ENCODE assay signal across 1 cellular context in the genomic region with DNA sequence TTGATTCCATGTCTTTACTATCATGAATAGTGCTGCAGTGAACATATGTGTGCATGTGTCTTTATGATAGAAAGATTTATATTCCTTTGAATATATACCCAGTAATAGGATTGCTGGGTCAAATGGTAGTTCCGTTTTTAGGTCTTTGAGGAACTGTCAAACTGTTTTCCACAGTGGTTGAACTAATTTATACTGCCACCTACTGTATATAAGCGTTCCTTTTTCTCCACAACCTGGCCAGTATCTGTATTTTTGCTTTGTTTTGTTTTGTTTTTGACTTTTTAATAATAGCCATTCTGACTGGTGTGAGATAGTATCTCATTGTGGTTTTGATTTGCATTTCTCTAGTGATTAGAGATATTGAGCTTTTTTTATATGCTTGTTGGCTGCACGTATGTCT.
A peak's percentile ranks its signal among the peaks of the same experiment; 100 is the strongest.
TF ChIP-seq lines count a peak whose summit lies in the region.

No MANE protein-coding gene starts in this region.

TF ChIP-seq in K562, 482 proteins besides CTCF, POLR2A, EP300 and RAD21 (continued from another document):
- TF ChIP-seq, protein P1, sequence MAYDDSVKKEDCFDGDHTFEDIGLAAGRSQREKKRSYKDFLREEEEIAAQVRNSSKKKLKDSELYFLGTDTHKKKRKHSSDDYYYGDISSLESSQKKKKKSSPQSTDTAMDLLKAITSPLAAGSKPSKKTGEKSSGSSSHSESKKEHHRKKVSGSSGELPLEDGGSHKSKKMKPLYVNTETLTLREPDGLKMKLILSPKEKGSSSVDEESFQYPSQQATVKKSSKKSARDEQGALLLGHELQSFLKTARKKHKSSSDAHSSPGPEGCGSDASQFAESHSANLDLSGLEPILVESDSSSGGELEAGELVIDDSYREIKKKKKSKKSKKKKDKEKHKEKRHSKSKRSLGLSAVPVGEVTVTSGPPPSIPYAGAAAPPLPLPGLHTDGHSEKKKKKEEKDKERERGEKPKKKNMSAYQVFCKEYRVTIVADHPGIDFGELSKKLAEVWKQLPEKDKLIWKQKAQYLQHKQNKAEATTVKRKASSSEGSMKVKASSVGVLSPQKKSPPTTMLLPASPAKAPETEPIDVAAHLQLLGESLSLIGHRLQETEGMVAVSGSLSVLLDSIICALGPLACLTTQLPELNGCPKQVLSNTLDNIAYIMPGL (CRISPR knock-in tag; IDR thresholded peaks at IDR 0.05): no peak
- TF ChIP-seq ARID2 (IDR thresholded peaks at IDR 0.05): peak; percentile 71; the same call in 1 of the 2 replicates
- no peak for TF ChIP-seq TARDBP (IDR thresholded peaks at IDR 0.05)
- 0 out of 4 replicates have a peak, but pooled peaks of 1 of the 2 experiments have one; percentile 12 for TF ChIP-seq MCM7 (IDR thresholded peaks at IDR 0.05)
- TF ChIP-seq MYBL2 (IDR thresholded peaks at IDR 0.05; ENCODE audit: low read depth): 0 out of 2 replicates have a peak, but pooled peaks have one; percentile 21
- no peak for TF ChIP-seq MYBL2 (CRISPR knock-in tag; IDR thresholded peaks at IDR 0.05; ENCODE audit: borderline replicate concordance)
- TF ChIP-seq ZNF639 (CRISPR knock-in tag; conservative IDR thresholded peaks at IDR 0.05 in 1 of 2, IDR thresholded peaks at IDR 0.05 in 1 of 2): no peak
- 0 out of 4 replicates have a peak, but pooled peaks of 1 of the 2 experiments have one; percentile 21 for TF ChIP-seq FOXK2 (conservative IDR thresholded peaks at IDR 0.05 in 1 of 2, IDR thresholded peaks at IDR 0.05 in 1 of 2; ENCODE audit: low read depth in 2 of 2)
- peak; percentile 40; the same call in 1 of the 2 replicates for TF ChIP-seq CC2D1A (IDR thresholded peaks at IDR 0.05)
- no peak for TF ChIP-seq POLR3A (IDR thresholded peaks at IDR 0.05; ENCODE audit: borderline replicate concordance, extremely low read depth, insufficient read depth, insufficient read length)
- TF ChIP-seq ATF7 (IDR thresholded peaks at IDR 0.05): no peak
- TF ChIP-seq SMC3 (conservative IDR thresholded peaks at IDR 0.05; ENCODE audit: insufficient read depth, low read depth, low read length): 0 out of 2 replicates have a peak, but pooled peaks have one; percentile 26
- no peak for TF ChIP-seq JUND (IDR thresholded peaks at IDR 0.05; ENCODE audit: borderline replicate concordance, low read depth, low read length)
- TF ChIP-seq JUND (tag; IDR thresholded peaks at IDR 0.05; ENCODE audit: borderline replicate concordance, low read depth, low read length): no peak
- TF ChIP-seq NCOA6 (IDR thresholded peaks at IDR 0.05): no peak
- 0 out of 2 replicates have a peak, but pooled peaks have one; percentile 22 for TF ChIP-seq CHAMP1 (IDR thresholded peaks at IDR 0.05)
- TF ChIP-seq, protein P2, sequence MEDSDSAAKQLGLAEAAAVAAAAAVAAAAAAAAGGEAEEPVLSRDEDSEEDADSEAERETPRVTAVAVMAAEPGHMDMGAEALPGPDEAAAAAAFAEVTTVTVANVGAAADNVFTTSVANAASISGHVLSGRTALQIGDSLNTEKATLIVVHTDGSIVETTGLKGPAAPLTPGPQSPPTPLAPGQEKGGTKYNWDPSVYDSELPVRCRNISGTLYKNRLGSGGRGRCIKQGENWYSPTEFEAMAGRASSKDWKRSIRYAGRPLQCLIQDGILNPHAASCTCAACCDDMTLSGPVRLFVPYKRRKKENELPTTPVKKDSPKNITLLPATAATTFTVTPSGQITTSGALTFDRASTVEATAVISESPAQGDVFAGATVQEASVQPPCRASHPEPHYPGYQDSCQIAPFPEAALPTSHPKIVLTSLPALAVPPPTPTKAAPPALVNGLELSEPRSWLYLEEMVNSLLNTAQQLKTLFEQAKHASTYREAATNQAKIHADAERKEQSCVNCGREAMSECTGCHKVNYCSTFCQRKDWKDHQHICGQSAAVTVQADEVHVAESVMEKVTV (CRISPR knock-in tag; IDR thresholded peaks at IDR 0.05): peak; percentile 41; the same call in 1 of the 2 replicates
- no peak for TF ChIP-seq L3MBTL2 (IDR thresholded peaks at IDR 0.05)
- no peak for TF ChIP-seq ZNF75A (CRISPR knock-in tag; IDR thresholded peaks at IDR 0.05)
- no peak for TF ChIP-seq ZBTB26 (CRISPR knock-in tag; IDR thresholded peaks at IDR 0.05)
- peak; percentile 34; the same call in 1 of the 2 replicates for TF ChIP-seq SPI1 (IDR thresholded peaks at IDR 0.05; ENCODE audit: borderline replicate concordance, low read depth, low read length)
- no peak for TF ChIP-seq SRSF7 (optimal IDR thresholded peaks at IDR 0.05; ENCODE audit: low read depth, low read length)
- TF ChIP-seq SP1 (CRISPR knock-in tag; IDR thresholded peaks at IDR 0.05): no peak
- no peak for TF ChIP-seq NELFE (IDR thresholded peaks at IDR 0.05; ENCODE audit: insufficient read depth, insufficient read length)
- no peak for TF ChIP-seq MAZ (CRISPR knock-in tag; conservative IDR thresholded peaks at IDR 0.05 in 1 of 2, IDR thresholded peaks at IDR 0.05 in 1 of 2)
- no peak for TF ChIP-seq ZNF589 (CRISPR knock-in tag; IDR thresholded peaks at IDR 0.05; ENCODE audit: low read depth)
